ENCODE assay signal across 1 cellular context in the genomic region with DNA sequence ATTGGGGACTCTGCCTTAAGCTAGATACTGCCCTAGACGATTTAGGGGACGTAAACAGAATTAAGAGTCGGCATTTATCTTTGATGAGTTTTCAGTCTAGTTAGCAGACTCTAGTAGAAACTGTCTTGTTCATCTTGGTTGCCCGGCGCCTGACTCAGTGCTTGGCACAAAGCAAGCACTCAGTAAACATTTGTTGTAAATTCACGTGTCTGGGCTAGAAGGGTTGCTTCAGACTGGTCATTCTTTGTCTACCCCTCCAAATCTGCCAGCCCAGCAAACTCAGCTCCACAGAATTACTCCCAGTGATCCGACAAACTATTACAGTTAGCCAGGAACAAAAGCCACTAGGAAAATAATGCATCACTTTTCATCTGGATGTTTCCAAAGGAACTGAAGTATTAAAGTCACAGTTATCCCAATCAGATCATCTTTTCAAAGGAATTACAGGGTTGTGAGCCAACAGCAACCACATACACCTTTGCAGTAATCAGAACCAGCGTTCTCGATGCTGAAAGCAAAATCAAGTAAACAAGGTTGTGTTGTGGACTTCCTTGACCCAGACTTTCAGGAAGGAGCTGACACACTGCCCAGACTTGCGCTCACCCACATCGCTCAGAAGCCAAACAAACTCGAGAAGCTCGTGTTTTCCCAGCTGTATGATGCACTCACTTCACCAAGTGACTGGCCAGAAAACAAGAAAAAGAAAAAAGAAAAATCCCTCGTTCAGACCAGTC.
TF ChIP-seq lines count a peak whose summit lies in the region.

No MANE protein-coding gene starts in this region.

TF ChIP-seq in WTC11, 78 proteins besides CTCF, POLR2A, EP300 and RAD21 (continued from another document):
- TF ChIP-seq, protein P1, sequence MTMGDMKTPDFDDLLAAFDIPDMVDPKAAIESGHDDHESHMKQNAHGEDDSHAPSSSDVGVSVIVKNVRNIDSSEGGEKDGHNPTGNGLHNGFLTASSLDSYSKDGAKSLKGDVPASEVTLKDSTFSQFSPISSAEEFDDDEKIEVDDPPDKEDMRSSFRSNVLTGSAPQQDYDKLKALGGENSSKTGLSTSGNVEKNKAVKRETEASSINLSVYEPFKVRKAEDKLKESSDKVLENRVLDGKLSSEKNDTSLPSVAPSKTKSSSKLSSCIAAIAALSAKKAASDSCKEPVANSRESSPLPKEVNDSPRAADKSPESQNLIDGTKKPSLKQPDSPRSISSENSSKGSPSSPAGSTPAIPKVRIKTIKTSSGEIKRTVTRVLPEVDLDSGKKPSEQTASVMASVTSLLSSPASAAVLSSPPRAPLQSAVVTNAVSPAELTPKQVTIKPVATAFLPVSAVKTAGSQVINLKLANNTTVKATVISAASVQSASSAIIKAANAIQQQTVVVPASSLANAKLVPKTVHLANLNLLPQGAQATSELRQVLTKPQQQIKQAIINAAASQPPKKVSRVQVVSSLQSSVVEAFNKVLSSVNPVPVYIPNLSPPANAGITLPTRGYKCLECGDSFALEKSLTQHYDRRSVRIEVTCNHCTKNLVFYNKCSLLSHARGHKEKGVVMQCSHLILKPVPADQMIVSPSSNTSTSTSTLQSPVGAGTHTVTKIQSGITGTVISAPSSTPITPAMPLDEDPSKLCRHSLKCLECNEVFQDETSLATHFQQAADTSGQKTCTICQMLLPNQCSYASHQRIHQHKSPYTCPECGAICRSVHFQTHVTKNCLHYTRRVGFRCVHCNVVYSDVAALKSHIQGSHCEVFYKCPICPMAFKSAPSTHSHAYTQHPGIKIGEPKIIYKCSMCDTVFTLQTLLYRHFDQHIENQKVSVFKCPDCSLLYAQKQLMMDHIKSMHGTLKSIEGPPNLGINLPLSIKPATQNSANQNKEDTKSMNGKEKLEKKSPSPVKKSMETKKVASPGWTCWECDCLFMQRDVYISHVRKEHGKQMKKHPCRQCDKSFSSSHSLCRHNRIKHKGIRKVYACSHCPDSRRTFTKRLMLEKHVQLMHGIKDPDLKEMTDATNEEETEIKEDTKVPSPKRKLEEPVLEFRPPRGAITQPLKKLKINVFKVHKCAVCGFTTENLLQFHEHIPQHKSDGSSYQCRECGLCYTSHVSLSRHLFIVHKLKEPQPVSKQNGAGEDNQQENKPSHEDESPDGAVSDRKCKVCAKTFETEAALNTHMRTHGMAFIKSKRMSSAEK (CRISPR knock-in tag; IDR thresholded peaks at IDR 0.05; ENCODE audit: borderline replicate concordance) = no peak
